9 cellular contexts compared by ENCODE assay signal in genomic region chr15:67067930-67068542, GRCh38. TPM values are rescaled to one million over a fixed set of nuclear protein-coding genes. Genes with fewer than 3 reads are reported as not detected.
DNase-seq lines count a peak whose midpoint lies in the region; ATAC-seq and TF ChIP-seq lines count a peak whose summit lies in the region.
"Had no signal": no experiment of that assay in that cellular context is flagged by ENCODE, and none has a peak within 500 bp of the region (broad histone marks: within the 10 kb centered on the region; RNA-seq: fewer than 3 reads in every experiment).

No MANE protein-coding gene starts in this region.

- peaks cover 58% of the 10 kb centered on the region for H4K20me1 ChIP-seq in hepatocyte (ENCODE audit: insufficient read depth, poor library complexity, severe bottlenecking)

- intact Hi-C loops in adrenal gland (cut with DNase I) = no loop called here

- DNase-seq in HT-29 (ENCODE audit: low spot score) (peak; percentile 50), hepatocyte (ENCODE audit: low spot score) (no peak), Ammon's horn (ENCODE audit: low spot score) (no peak), NCI-H1694 treated with DMSO at 0.1 percent for 48 hours (lab: John Stamatoyannopoulos, UW) (no peak), DMS79 (lab: John Stamatoyannopoulos, UW) (no peak), adrenal gland (no peak)
- DNase-seq in activated CD8-positive, alpha-beta T cell treated with anti-CD3 and anti-CD28 coated beads, Interleukin-2, amount 10 ng/mL, durations not matched to agents 7 days and 5 days = no peak
- DNase-seq: KG1 had no signal

- H3K36me3 Mint-ChIP-seq in activated CD8-positive, alpha-beta T cell treated with anti-CD3 and anti-CD28 coated beads, Interleukin-2, amount 10 ng/mL, durations not matched to agents 7 days and 5 days (ENCODE audit: low read depth) = peaks cover 39% of the 10 kb centered on the region
- peaks cover 14% of the 10 kb centered on the region for H3K36me3 Mint-ChIP-seq in stimulated activated naive CD8-positive, alpha-beta T cell treated with anti-CD3 and anti-CD28 coated beads, Interleukin-15, Interleukin-2, amounts not matched to agents 100 ng/mL and 50 ng/mL, for 24 hours (ENCODE audit: low read depth)

- CTCF ChIA-PET in activated CD8-positive, alpha-beta T cell treated with anti-CD3 and anti-CD28 coated beads, Interleukin-2, amount 10 ng/mL, durations not matched to agents 7 days and 5 days (lab: Charles Lee) = interaction anchor here (1.0 to 3.0 kb wide), 4 partner anchors 13 to 55 kb away, joined by 3 to 33 read pairs (median 8); no protein-coding TSS in a partner anchor

- H2AFZ ChIP-seq in hepatocyte = no peak overlapping the region

- peak overlapping the region; percentile 95 for H3K4me3 Mint-ChIP-seq in activated CD8-positive, alpha-beta T cell treated with anti-CD3 and anti-CD28 coated beads, Interleukin-2, amount 10 ng/mL, durations not matched to agents 7 days and 5 days
- H3K4me3 Mint-ChIP-seq in stimulated activated naive CD8-positive, alpha-beta T cell treated with anti-CD3 and anti-CD28 coated beads, Interleukin-15, Interleukin-2, amounts not matched to agents 100 ng/mL and 50 ng/mL, for 24 hours = peak overlapping the region; percentile 93

- TF ChIP-seq POLR2A in adrenal gland (IDR thresholded peaks at IDR 0.05) = no peak

- H3K27ac ChIP-seq in hepatocyte = peak overlapping the region; percentile 97
- H3K27ac ChIP-seq in adrenal gland = no peak overlapping the region

- peaks cover 71% of the 10 kb centered on the region for H3K79me2 ChIP-seq in hepatocyte

- peak; percentile 3 for ATAC-seq in activated CD8-positive, alpha-beta T cell treated with anti-CD3 and anti-CD28 coated beads, Interleukin-2, amount 10 ng/mL, durations not matched to agents 7 days and 5 days

- H3K36me3 ChIP-seq in hepatocyte (replicated peaks; ENCODE audit: insufficient read depth, low read depth) (no peaks in the 10 kb centered on the region), adrenal gland (replicated peaks in 1 of 2) (no peaks in the 10 kb centered on the region)

- H3K4me1 ChIP-seq in hepatocyte (ENCODE audit: insufficient read depth) = peaks cover 53% of the 10 kb centered on the region
- H3K4me1 ChIP-seq in adrenal gland (replicated peaks in 1 of 2) = peaks cover 21 to 25% of the 10 kb centered on the region in 2 donors

- H3K4me2 ChIP-seq in hepatocyte = peak overlapping the region; percentile 84

- peak overlapping the region; percentile 98 for H3K4me3 ChIP-seq in hepatocyte
- H3K4me3 ChIP-seq in adrenal gland = peak overlapping the region in 1 of 4 donors; percentile 83

- POLR2A ChIA-PET in activated CD8-positive, alpha-beta T cell treated with anti-CD3 and anti-CD28 coated beads, Interleukin-2, amount 10 ng/mL, durations not matched to agents 7 days and 5 days (lab: Charles Lee) = interaction anchor here (1.2 to 9.8 kb wide), 4 partner anchors 15 to 186 kb away, joined by 4 to 124 read pairs (median 40); partner anchors contain the start of genes AAGAB and IQCH

- H3K4me1 Mint-ChIP-seq in activated CD8-positive, alpha-beta T cell treated with anti-CD3 and anti-CD28 coated beads, Interleukin-2, amount 10 ng/mL, durations not matched to agents 7 days and 5 days (ENCODE audit: low read depth) = peaks cover 66% of the 10 kb centered on the region
- peaks cover 73% of the 10 kb centered on the region for H3K4me1 Mint-ChIP-seq in stimulated activated naive CD8-positive, alpha-beta T cell treated with anti-CD3 and anti-CD28 coated beads, Interleukin-15, Interleukin-2, amounts not matched to agents 100 ng/mL and 50 ng/mL, for 24 hours (ENCODE audit: low read depth)

- peaks cover 13% of the 10 kb centered on the region for H3K27me3 Mint-ChIP-seq in activated CD8-positive, alpha-beta T cell treated with anti-CD3 and anti-CD28 coated beads, Interleukin-2, amount 10 ng/mL, durations not matched to agents 7 days and 5 days (ENCODE audit: low read depth)
- peaks cover 15% of the 10 kb centered on the region for H3K27me3 Mint-ChIP-seq in stimulated activated naive CD8-positive, alpha-beta T cell treated with anti-CD3 and anti-CD28 coated beads, Interleukin-15, Interleukin-2, amounts not matched to agents 100 ng/mL and 50 ng/mL, for 24 hours

- H3K27me3 ChIP-seq in hepatocyte (no peaks in the 10 kb centered on the region), adrenal gland (no peaks in the 10 kb centered on the region)

- WGBS in hepatocyte (ENCODE audit: low lambda C conversion rate, missing lambda C conversion rate) = 18% methylated on average over 3 of the region's 3 CpGs
- WGBS in adrenal gland, 4 donors = 78 to 93% (median 87%) methylated on average over 3 of the region's 3 CpGs

- H3K27ac Mint-ChIP-seq in activated CD8-positive, alpha-beta T cell treated with anti-CD3 and anti-CD28 coated beads, Interleukin-2, amount 10 ng/mL, durations not matched to agents 7 days and 5 days = peak overlapping the region; percentile 80
- H3K27ac Mint-ChIP-seq in stimulated activated naive CD8-positive, alpha-beta T cell treated with anti-CD3 and anti-CD28 coated beads, Interleukin-15, Interleukin-2, amounts not matched to agents 100 ng/mL and 50 ng/mL, for 24 hours = peak overlapping the region; percentile 91

- TF ChIP-seq CTCF in hepatocyte (IDR thresholded peaks at IDR 0.05; ENCODE audit: poor library complexity) = no peak
- TF ChIP-seq CTCF in adrenal gland (IDR thresholded peaks at IDR 0.05) = no peak

- H3K9me3 Mint-ChIP-seq in activated CD8-positive, alpha-beta T cell treated with anti-CD3 and anti-CD28 coated beads, Interleukin-2, amount 10 ng/mL, durations not matched to agents 7 days and 5 days (ENCODE audit: insufficient read depth) = no peaks in the 10 kb centered on the region
- H3K9me3 Mint-ChIP-seq in stimulated activated naive CD8-positive, alpha-beta T cell treated with anti-CD3 and anti-CD28 coated beads, Interleukin-15, Interleukin-2, amounts not matched to agents 100 ng/mL and 50 ng/mL, for 24 hours = no peaks in the 10 kb centered on the region

- H3K9me3 ChIP-seq in hepatocyte (ENCODE audit: low read depth) (no peaks in the 10 kb centered on the region), adrenal gland (replicated peaks in 1 of 3) (no peaks in the 10 kb centered on the region)

- no peaks in the 10 kb centered on the region for H3K9me2 ChIP-seq in hepatocyte (replicated peaks; ENCODE audit: insufficient read depth)

RNA-seq across cellular contexts. Expression of gene SMAD3, which starts 2.6 kb away (rescaled TPM):
- total RNA-seq in HT-29 (2014; rRNA removed; shearing (Covaris generic)) = 63.5 and 82.5 TPM in 2 replicates
- 10 to 100 TPM; 26.8 to 27.1 TPM for total RNA-seq in activated CD8-positive, alpha-beta T cell treated with anti-CD3 and anti-CD28 coated beads, Interleukin-2, amount 10 ng/mL, durations not matched to agents 7 days and 5 days
- total RNA-seq in hepatocyte (24.6 and 32.2 TPM in 2 replicates), adrenal gland (10 to 100 TPM in 5 of 8 donors, 1 to 10 TPM in 3; 6.7 to 92.0 (median 15.2) TPM)
- polyA plus RNA-seq in hepatocyte (24.7 and 26.5 TPM in 2 replicates), adrenal gland (1 to 10 TPM; 6.4 to 7.8 (median 7.2) TPM)
